ENCODE assay signal across 8 cellular contexts in genomic region chr6:23563329-23563728, GRCh38.
"Had no signal": no experiment of that assay in that cellular context is flagged by ENCODE, and none has a peak within 500 bp of the region (broad histone marks: within the 10 kb centered on the region; RNA-seq: fewer than 3 reads in every experiment).

No MANE protein-coding gene starts in this region.

- H3K36me3 ChIP-seq: HAP-1 had no signal

- H3K4me3 ChIP-seq: GM23338, HAP-1 had no signal

- DNase-seq: H7, HFFc6, KBM-7 had no signal

- H3K4me1 ChIP-seq: HAP-1 had no signal

- FAIRE-seq: H1, HTR-8/SVneo had no signal

- H2AFZ ChIP-seq: GM23338 had no signal

- ATAC-seq: GM23338, HCT116 had no signal

- H3K9me3 ChIP-seq: HAP-1 had no signal

- H3K4me2 ChIP-seq: GM23338 had no signal
